Comparison of ENCODE assay signal across 1 cellular context in genomic region chr18:62494764-62495163, GRCh38.
TF ChIP-seq lines count a peak whose summit lies in the region.

No MANE protein-coding gene starts in this region.

TF ChIP-seq in K562, 482 proteins besides CTCF, POLR2A, EP300 and RAD21 (continued from another document):
- TF ChIP-seq CHAMP1 (IDR thresholded peaks at IDR 0.05) (no peak), ZNF668 (CRISPR knock-in tag; IDR thresholded peaks at IDR 0.05) (no peak), CHD1 (IDR thresholded peaks at IDR 0.05; ENCODE audit: low read length) (no peak), MYNN (IDR thresholded peaks at IDR 0.05) (no peak), MYNN (CRISPR knock-in tag; IDR thresholded peaks at IDR 0.05) (no peak), HCFC1 (IDR thresholded peaks at IDR 0.05; ENCODE audit: low read depth, low read length) (no peak), SIN3A (IDR thresholded peaks at IDR 0.05; ENCODE audit: borderline replicate concordance in 2 of 2, control insufficient read depth in 1 of 2, low read depth in 2 of 2, low read length in 2 of 2) (no peak), MNT (conservative IDR thresholded peaks at IDR 0.05) (no peak), ZBTB7A (IDR thresholded peaks at IDR 0.05; ENCODE audit: borderline replicate concordance, control insufficient read depth, low read depth, low read length) (no peak), ATF3 (IDR thresholded peaks at IDR 0.05) (peak; percentile 40), ATF3 (CRISPR knock-in tag; conservative IDR thresholded peaks at IDR 0.05) (no peak), VEZF1 (CRISPR knock-in tag; IDR thresholded peaks at IDR 0.05) (no peak), TSHZ1 (CRISPR knock-in tag; IDR thresholded peaks at IDR 0.05) (no peak), ZNF717 (CRISPR knock-in tag; IDR thresholded peaks at IDR 0.05) (no peak)
